Comparison of ENCODE assay signal across 16 cellular contexts in genomic region chr22:25105817-25106650, GRCh38.
"Had no signal": no experiment of that assay in that cellular context is flagged by ENCODE, and none has a peak within 500 bp of the region (broad histone marks: within the 10 kb centered on the region; RNA-seq: fewer than 3 reads in every experiment).

No MANE protein-coding gene starts in this region.

- DNase-seq: activated CD4-positive, alpha-beta T cell treated with anti-CD3 and anti-CD28 coated beads, Interleukin-2, amount 50 U/mL, for 4 hours; activated CD4-positive, CD25-positive, alpha-beta regulatory T cell treated with anti-CD3 and anti-CD28 coated beads, Interleukin-2, amount 50 U/mL, for 72 hours; activated naive CD4-positive, alpha-beta T cell; activated naive CD8-positive, alpha-beta T cell treated with anti-CD3 and anti-CD28 coated beads, Interleukin-2, amount 10 ng/mL, durations not matched to agents 7 days and 5 days; amygdala; caudate nucleus; colonic mucosa; immature natural killer cell; kidney glomerular epithelial cell; mucosa of descending colon; naive thymus-derived CD4-positive, alpha-beta T cell; ovary; stimulated activated CD4-positive, alpha-beta T cell treated with anti-CD3 and anti-CD28 coated beads, Interleukin-4, amount 100 ng/mL, for 1 hour; tibial artery; uterus had no signal

- H3K36me3 ChIP-seq: colonic mucosa, ovary, uterus had no signal

- H3K4me2 ChIP-seq: smooth muscle cell had no signal

- H3K27ac ChIP-seq: colonic mucosa, ovary, uterus had no signal

- H3K4me3 ChIP-seq: colonic mucosa, mucosa of descending colon, ovary, smooth muscle cell, tibial artery, uterus had no signal

- H3K9me3 ChIP-seq: colonic mucosa, mucosa of descending colon, ovary, tibial artery had no signal

- H3K27me3 ChIP-seq: colonic mucosa, ovary, tibial artery, uterus had no signal

- H3K4me1 ChIP-seq: colonic mucosa, uterus had no signal
